In genomic region chr1:26282694-26283019, GRCh38 we compare ENCODE assay signal across 12 cellular contexts. TPM values are rescaled to one million over a fixed set of nuclear protein-coding genes. Genes with fewer than 3 reads are reported as not detected.
DNase-seq lines count a peak whose midpoint lies in the region; ATAC-seq and TF ChIP-seq lines count a peak whose summit lies in the region.
"Had no signal": no experiment of that assay in that cellular context is flagged by ENCODE, and none has a peak within 500 bp of the region (broad histone marks: within the 10 kb centered on the region; RNA-seq: fewer than 3 reads in every experiment).

No MANE protein-coding gene starts in this region.

- peak overlapping the region; percentile 81 for H3K4me3 ChIP-seq in fibroblast of the aortic adventitia (ENCODE audit: low read depth, low read length)
- H3K4me3 ChIP-seq: right atrium auricular region had no signal

- in situ Hi-C loops in GM13977 (cut with MboI; ENCODE audit: low pct_unique_long_range_greater_than_20kb, low sequenced_read_pairs, unreplicated experiment), result no loop called here

- no peak for ATAC-seq in activated B cell treated with CpG ODN at 0.5 μM for 24 hours (ENCODE audit: low read depth)
- no peak for ATAC-seq in stimulated activated effector memory CD8-positive, alpha-beta T cell treated with anti-CD3 and anti-CD28 coated beads, Interleukin-12 subunit alpha, Interleukin-12 subunit beta, amount 100 ng/mL, for 72 hours

- no peaks in the 10 kb centered on the region for H3K9me3 Mint-ChIP-seq in activated B cell treated with CpG ODN at 0.5 μM for 24 hours
- H3K9me3 Mint-ChIP-seq in stimulated activated effector memory CD8-positive, alpha-beta T cell treated with anti-CD3 and anti-CD28 coated beads, Interleukin-12 subunit alpha, Interleukin-12 subunit beta, amount 100 ng/mL, for 72 hours, result no peaks in the 10 kb centered on the region

- intact Hi-C loops in activated B cell treated with CpG ODN at 0.5 μM for 24 hours (cut with micrococcal nuclease), result loop anchor here (10.0 kb wide), 1 partner anchor 1082 kb away; the partner anchor contains the start of gene MAP3K6

- no peaks in the 10 kb centered on the region for H3K27me3 Mint-ChIP-seq in activated B cell treated with CpG ODN at 0.5 μM for 24 hours

- no peak for TF ChIP-seq CTCF in activated B cell treated with CpG ODN at 0.5 μM for 24 hours (IDR thresholded peaks at IDR 0.05)
- no peak for TF ChIP-seq CTCF in fibroblast of the aortic adventitia (IDR thresholded peaks at IDR 0.05; ENCODE audit: insufficient read depth, low read length)
- no peak for TF ChIP-seq CTCF in GM13977 (IDR thresholded peaks at IDR 0.05; ENCODE audit: extremely low read depth, insufficient read depth, missing control alignments)

- H3K4me3 Mint-ChIP-seq in activated B cell treated with CpG ODN at 0.5 μM for 24 hours, result peak overlapping the region; percentile 38
- H3K4me3 Mint-ChIP-seq in stimulated activated effector memory CD8-positive, alpha-beta T cell treated with anti-CD3 and anti-CD28 coated beads, Interleukin-12 subunit alpha, Interleukin-12 subunit beta, amount 100 ng/mL, for 72 hours, result peak overlapping the region; percentile 95

- DNase-seq in activated T-cell treated with anti-CD3 and anti-CD28 coated beads, Interleukin-2, amount 50 U/mL, for 1 hour, result peak; percentile 44
- DNase-seq in activated T-cell treated with anti-CD3 and anti-CD28 coated beads for 4 hours, result no peak
- no peak for DNase-seq in activated B cell treated with CpG ODN at 0.5 μM for 24 hours
- no peak for DNase-seq in fibroblast of the aortic adventitia (ENCODE audit: low read depth)
- DNase-seq in stimulated activated effector memory CD8-positive, alpha-beta T cell treated with anti-CD3 and anti-CD28 coated beads, Interleukin-12 subunit alpha, Interleukin-12 subunit beta, amount 100 ng/mL, for 72 hours (ENCODE audit: low spot score in 2 of 2), result no peak
- DNase-seq in NCI-H345 (lab: John Stamatoyannopoulos, UW), result no peak
- no peak for DNase-seq in NCI-H82 treated with DMSO at 0.1 percent for 48 hours (lab: John Stamatoyannopoulos, UW; ENCODE audit: unreplicated experiment)
- no peak for DNase-seq in GM13977 (ENCODE audit: low spot score)
- DNase-seq: NCI-H446, SIG-M5 had no signal

- H3K36me3 Mint-ChIP-seq in activated B cell treated with CpG ODN at 0.5 μM for 24 hours (ENCODE audit: low read depth), result peaks cover 34% of the 10 kb centered on the region
- H3K36me3 Mint-ChIP-seq in stimulated activated effector memory CD8-positive, alpha-beta T cell treated with anti-CD3 and anti-CD28 coated beads, Interleukin-12 subunit alpha, Interleukin-12 subunit beta, amount 100 ng/mL, for 72 hours, result peaks cover 70% of the 10 kb centered on the region

- peak overlapping the region; percentile 100 for H3K27ac Mint-ChIP-seq in activated B cell treated with CpG ODN at 0.5 μM for 24 hours
- H3K27ac Mint-ChIP-seq in stimulated activated effector memory CD8-positive, alpha-beta T cell treated with anti-CD3 and anti-CD28 coated beads, Interleukin-12 subunit alpha, Interleukin-12 subunit beta, amount 100 ng/mL, for 72 hours, result peak overlapping the region; percentile 93

- CTCF ChIA-PET in activated B cell treated with CpG ODN at 0.5 μM for 24 hours (lab: Charles Lee), result interaction anchor here (9.3 kb wide), 1 partner anchor 37 kb away, joined by 240 read pairs; the partner anchor contains the start of gene CD52

- H3K4me1 Mint-ChIP-seq in activated B cell treated with CpG ODN at 0.5 μM for 24 hours, result peaks cover 88% of the 10 kb centered on the region
- peaks cover 88% of the 10 kb centered on the region for H3K4me1 Mint-ChIP-seq in stimulated activated effector memory CD8-positive, alpha-beta T cell treated with anti-CD3 and anti-CD28 coated beads, Interleukin-12 subunit alpha, Interleukin-12 subunit beta, amount 100 ng/mL, for 72 hours

- POLR2A ChIA-PET in activated B cell treated with CpG ODN at 0.5 μM for 24 hours (lab: Charles Lee), result interaction anchor here (21.5 kb wide), 1 partner anchor 37 kb away, joined by 1638 read pairs; the partner anchor contains the start of gene CD52

RNA-seq across cellular contexts. Expression of gene SH3BGRL3, which starts 2.8 kb away (rescaled TPM):
- total RNA-seq in activated B cell treated with CpG ODN at 0.5 μM for 24 hours, result 265 and 285 TPM in 2 replicates
- total RNA-seq in fibroblast of the aortic adventitia (ENCODE audit: low replicate concordance), result 18.1 and 114 TPM in 2 replicates

RNA-seq across cellular contexts. Expression of gene UBXN11, which starts 23.8 kb away (rescaled TPM):
- total RNA-seq in activated B cell treated with CpG ODN at 0.5 μM for 24 hours (35.5 and 36.9 TPM in 2 replicates), fibroblast of the aortic adventitia (ENCODE audit: low replicate concordance) (5.2 and 8.9 TPM in 2 replicates)

RNA-seq across cellular contexts. Expression of gene CD52, which starts 35.1 kb away (rescaled TPM):
- 449 and 499 TPM in 2 replicates for total RNA-seq in activated B cell treated with CpG ODN at 0.5 μM for 24 hours
- total RNA-seq in fibroblast of the aortic adventitia (ENCODE audit: low replicate concordance), result not detected in 2 replicates
- total RNA-seq: chondrocyte had no signal

RNA-seq across cellular contexts. Expression of gene CEP85, which starts 48.7 kb away (rescaled TPM):
- total RNA-seq in activated B cell treated with CpG ODN at 0.5 μM for 24 hours (13.8 and 16.4 TPM in 2 replicates), fibroblast of the aortic adventitia (ENCODE audit: low replicate concordance) (5.6 and 12.9 TPM in 2 replicates)

Comparison
In these comparisons a context has a peak if more than half of its experiments do, and no peak if none do; other contexts are left out.
1. RNA of gene CD52, which starts 35.1 kb away (total RNA-seq): 449 to 499 TPM in activated B cell treated with CpG ODN at 0.5 μM for 24 hours; not detected in fibroblast of the aortic adventitia; every median in the first group is over 100 times any median in the second.